ENCODE assay signal across 28 cellular contexts in the genomic region with DNA sequence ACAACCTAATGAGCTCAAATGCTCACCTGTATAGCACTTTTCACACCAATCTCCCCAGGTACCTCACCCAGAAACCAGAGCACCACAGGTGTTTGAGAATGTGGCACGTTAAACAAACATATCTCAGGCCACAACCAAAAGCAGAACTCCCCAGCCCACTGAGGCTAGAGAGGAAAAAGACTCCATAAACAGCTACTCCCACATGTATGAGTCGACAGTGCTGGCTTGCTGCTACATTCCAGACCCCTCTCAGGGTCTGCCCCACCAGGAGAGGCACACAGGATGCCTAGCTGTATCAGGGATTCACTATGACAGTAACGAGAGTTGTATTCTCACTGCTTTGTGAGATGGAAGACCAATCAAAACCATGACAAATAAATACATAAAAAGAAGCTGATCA.
"Had no signal": no experiment of that assay in that cellular context is flagged by ENCODE, and none has a peak within 500 bp of the region (broad histone marks: within the 10 kb centered on the region; RNA-seq: fewer than 3 reads in every experiment).

No MANE protein-coding gene starts in this region.

- DNase-seq: cerebellar nuclear complex; dorsolateral prefrontal cortex; effector CD4-positive, alpha-beta T cell; heart left ventricle; hippocampal formation; immature natural killer cell; kidney; left lung; mammary epithelial cell; naive thymus-derived CD8-positive, alpha-beta T cell; nephron progenitor cell; nucleus accumbens; ovary; posterior cingulate gyrus; psoas muscle; right cardiac atrium; sigmoid colon; spleen; stimulated activated CD4-positive, alpha-beta T cell treated with anti-CD3 and anti-CD28 coated beads, Interleukin-4, amount 100 ng/mL, for 4 hours; stimulated activated naive CD8-positive, alpha-beta T cell treated with anti-CD3 and anti-CD28 coated beads, Interleukin-15, Interleukin-2, amounts not matched to agents 100 U/mL and 50 U/mL, for 24 hours; testis; tibial artery had no signal

- H3K27me3 Mint-ChIP-seq: stimulated activated memory B cell treated with anti-CD40 and anti-IgM and Interleukin-4, amounts not matched to agents 10 μg/mL and 1 μg/mL and 100 μg/mL, for 72 hours had no signal

- H3K4me3 ChIP-seq: esophagus muscularis mucosa, gastroesophageal sphincter, heart left ventricle, left lung, ovary, psoas muscle, sigmoid colon, spleen, testis, tibial artery had no signal

- H3K4me1 Mint-ChIP-seq: immature natural killer cell; naive thymus-derived CD8-positive, alpha-beta T cell; stimulated activated memory B cell treated with anti-CD40 and anti-IgM and Interleukin-4, amounts not matched to agents 10 μg/mL and 1 μg/mL and 100 μg/mL, for 72 hours had no signal

- H3K27ac ChIP-seq: epithelial cell of prostate, esophagus muscularis mucosa, foreskin keratinocyte, gastroesophageal sphincter, heart left ventricle, left lung, ovary, psoas muscle, sigmoid colon, spleen, testis, tibial artery had no signal

- H3K9me3 ChIP-seq: esophagus muscularis mucosa, gastroesophageal sphincter, heart left ventricle, left lung, ovary, psoas muscle, sigmoid colon, spleen, testis, tibial artery had no signal

- H3K4me1 ChIP-seq: esophagus muscularis mucosa, foreskin keratinocyte, gastroesophageal sphincter, heart left ventricle, left lung, psoas muscle, sigmoid colon, spleen, testis, tibial artery had no signal

- ATAC-seq: foreskin keratinocyte; gastroesophageal sphincter; heart left ventricle; left lung; naive thymus-derived CD8-positive, alpha-beta T cell; psoas muscle; right cardiac atrium; stimulated activated memory B cell treated with anti-CD40 and anti-IgM and Interleukin-4, amounts not matched to agents 10 μg/mL and 1 μg/mL and 100 μg/mL, for 72 hours; stimulated activated naive CD8-positive, alpha-beta T cell treated with anti-CD3 and anti-CD28 coated beads, Interleukin-15, Interleukin-2, amounts not matched to agents 100 U/mL and 50 U/mL, for 24 hours had no signal

- H3K9me3 Mint-ChIP-seq: immature natural killer cell; nephron progenitor cell; stimulated activated memory B cell treated with anti-CD40 and anti-IgM and Interleukin-4, amounts not matched to agents 10 μg/mL and 1 μg/mL and 100 μg/mL, for 72 hours; type B pancreatic cell had no signal

- H3K36me3 ChIP-seq: esophagus muscularis mucosa, gastroesophageal sphincter, heart left ventricle, left lung, ovary, sigmoid colon, spleen, tibial artery had no signal

- H3K27ac Mint-ChIP-seq: immature natural killer cell; nephron progenitor cell; stimulated activated memory B cell treated with anti-CD40 and anti-IgM and Interleukin-4, amounts not matched to agents 10 μg/mL and 1 μg/mL and 100 μg/mL, for 72 hours; type B pancreatic cell had no signal

- H3K36me3 Mint-ChIP-seq: immature natural killer cell; naive thymus-derived CD8-positive, alpha-beta T cell; stimulated activated memory B cell treated with anti-CD40 and anti-IgM and Interleukin-4, amounts not matched to agents 10 μg/mL and 1 μg/mL and 100 μg/mL, for 72 hours; type B pancreatic cell had no signal

- H3K4me3 Mint-ChIP-seq: immature natural killer cell; naive thymus-derived CD8-positive, alpha-beta T cell; nephron progenitor cell; stimulated activated memory B cell treated with anti-CD40 and anti-IgM and Interleukin-4, amounts not matched to agents 10 μg/mL and 1 μg/mL and 100 μg/mL, for 72 hours; type B pancreatic cell had no signal

- H3K27me3 ChIP-seq: dorsolateral prefrontal cortex, esophagus muscularis mucosa, foreskin keratinocyte, gastroesophageal sphincter, left lung, ovary, sigmoid colon, spleen, testis, tibial artery had no signal
